Comparison of ENCODE assay signal across 1 cellular context in the genomic region with DNA sequence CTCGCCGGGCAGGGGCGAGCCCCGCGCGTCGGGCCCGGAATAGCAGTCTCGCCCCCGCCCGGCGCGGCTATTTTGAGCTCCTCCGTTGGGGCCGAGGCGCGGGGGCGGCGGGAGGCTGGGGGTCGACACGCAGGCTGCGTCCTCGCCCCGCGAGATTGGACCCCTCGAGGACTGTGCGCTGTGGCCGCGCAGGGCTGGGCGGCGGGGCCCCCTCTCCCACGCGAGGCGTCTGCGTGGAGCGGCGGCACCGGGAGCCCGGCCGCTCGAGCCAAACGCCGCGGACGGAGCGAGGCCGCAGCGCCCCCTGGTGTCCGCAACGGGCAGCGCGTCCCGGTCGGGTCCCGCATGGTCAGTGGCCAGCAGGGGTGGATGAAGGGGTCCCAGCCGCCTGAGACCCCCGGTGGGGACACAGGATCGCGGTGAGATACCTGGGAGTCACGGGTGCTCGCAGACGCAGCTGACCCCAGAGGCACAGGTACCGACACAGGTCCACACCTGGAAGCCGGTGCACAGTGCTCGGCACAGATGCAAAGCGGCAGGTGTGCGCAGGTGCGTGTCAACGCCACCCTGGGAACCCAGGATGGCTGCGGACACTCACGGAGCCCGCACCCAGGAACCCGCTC.
TF ChIP-seq lines count a peak whose summit lies in the region.

No MANE protein-coding gene starts in this region.

TF ChIP-seq in HepG2, 621 proteins besides CTCF, POLR2A, EP300 and RAD21 (continued from another document and continues in another):
- TF ChIP-seq, protein P1, sequence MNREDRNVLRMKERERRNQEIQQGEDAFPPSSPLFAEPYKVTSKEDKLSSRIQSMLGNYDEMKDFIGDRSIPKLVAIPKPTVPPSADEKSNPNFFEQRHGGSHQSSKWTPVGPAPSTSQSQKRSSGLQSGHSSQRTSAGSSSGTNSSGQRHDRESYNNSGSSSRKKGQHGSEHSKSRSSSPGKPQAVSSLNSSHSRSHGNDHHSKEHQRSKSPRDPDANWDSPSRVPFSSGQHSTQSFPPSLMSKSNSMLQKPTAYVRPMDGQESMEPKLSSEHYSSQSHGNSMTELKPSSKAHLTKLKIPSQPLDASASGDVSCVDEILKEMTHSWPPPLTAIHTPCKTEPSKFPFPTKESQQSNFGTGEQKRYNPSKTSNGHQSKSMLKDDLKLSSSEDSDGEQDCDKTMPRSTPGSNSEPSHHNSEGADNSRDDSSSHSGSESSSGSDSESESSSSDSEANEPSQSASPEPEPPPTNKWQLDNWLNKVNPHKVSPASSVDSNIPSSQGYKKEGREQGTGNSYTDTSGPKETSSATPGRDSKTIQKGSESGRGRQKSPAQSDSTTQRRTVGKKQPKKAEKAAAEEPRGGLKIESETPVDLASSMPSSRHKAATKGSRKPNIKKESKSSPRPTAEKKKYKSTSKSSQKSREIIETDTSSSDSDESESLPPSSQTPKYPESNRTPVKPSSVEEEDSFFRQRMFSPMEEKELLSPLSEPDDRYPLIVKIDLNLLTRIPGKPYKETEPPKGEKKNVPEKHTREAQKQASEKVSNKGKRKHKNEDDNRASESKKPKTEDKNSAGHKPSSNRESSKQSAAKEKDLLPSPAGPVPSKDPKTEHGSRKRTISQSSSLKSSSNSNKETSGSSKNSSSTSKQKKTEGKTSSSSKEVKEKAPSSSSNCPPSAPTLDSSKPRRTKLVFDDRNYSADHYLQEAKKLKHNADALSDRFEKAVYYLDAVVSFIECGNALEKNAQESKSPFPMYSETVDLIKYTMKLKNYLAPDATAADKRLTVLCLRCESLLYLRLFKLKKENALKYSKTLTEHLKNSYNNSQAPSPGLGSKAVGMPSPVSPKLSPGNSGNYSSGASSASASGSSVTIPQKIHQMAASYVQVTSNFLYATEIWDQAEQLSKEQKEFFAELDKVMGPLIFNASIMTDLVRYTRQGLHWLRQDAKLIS (CRISPR knock-in tag; IDR thresholded peaks at IDR 0.05): no peak
- no peak for TF ChIP-seq GZF1 (CRISPR knock-in tag; IDR thresholded peaks at IDR 0.05)
- TF ChIP-seq, protein P2, sequence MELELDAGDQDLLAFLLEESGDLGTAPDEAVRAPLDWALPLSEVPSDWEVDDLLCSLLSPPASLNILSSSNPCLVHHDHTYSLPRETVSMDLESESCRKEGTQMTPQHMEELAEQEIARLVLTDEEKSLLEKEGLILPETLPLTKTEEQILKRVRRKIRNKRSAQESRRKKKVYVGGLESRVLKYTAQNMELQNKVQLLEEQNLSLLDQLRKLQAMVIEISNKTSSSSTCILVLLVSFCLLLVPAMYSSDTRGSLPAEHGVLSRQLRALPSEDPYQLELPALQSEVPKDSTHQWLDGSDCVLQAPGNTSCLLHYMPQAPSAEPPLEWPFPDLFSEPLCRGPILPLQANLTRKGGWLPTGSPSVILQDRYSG (CRISPR knock-in tag; IDR thresholded peaks at IDR 0.05): 0 out of 2 replicates have a peak, but pooled peaks have one; percentile 59
- TF ChIP-seq ZNF138 (CRISPR knock-in tag; IDR thresholded peaks at IDR 0.05; ENCODE audit: low read depth): no peak; the same call in 1 of the 2 replicates
- TF ChIP-seq ZNF496 (CRISPR knock-in tag; IDR thresholded peaks at IDR 0.05; ENCODE audit: insufficient replicate concordance): no peak
- TF ChIP-seq ELF3 (CRISPR knock-in tag; IDR thresholded peaks at IDR 0.05): 0 out of 2 replicates have a peak, but pooled peaks have one; percentile 40
- peak; percentile 99 for TF ChIP-seq ZBTB7A (CRISPR knock-in tag; IDR thresholded peaks at IDR 0.05)
- no peak for TF ChIP-seq ZNF260 (CRISPR knock-in tag; IDR thresholded peaks at IDR 0.05; ENCODE audit: borderline replicate concordance, low read depth)
- TF ChIP-seq ZNF577 (CRISPR knock-in tag; IDR thresholded peaks at IDR 0.05; ENCODE audit: borderline replicate concordance, low read depth): no peak
- peak; percentile 54; the same call in 1 of the 2 replicates for TF ChIP-seq ZNF329 (CRISPR knock-in tag; IDR thresholded peaks at IDR 0.05; ENCODE audit: low read depth)
- no peak for TF ChIP-seq ZNF704 (CRISPR knock-in tag; IDR thresholded peaks at IDR 0.05; ENCODE audit: borderline replicate concordance)
- TF ChIP-seq PAXIP1 (CRISPR knock-in tag; conservative IDR thresholded peaks at IDR 0.05): no peak; the same call in 1 of the 2 replicates
- no peak for TF ChIP-seq ZNF17 (CRISPR knock-in tag; IDR thresholded peaks at IDR 0.05)
- peak; percentile 13; the same call in 1 of the 2 replicates for TF ChIP-seq ZFP62 (CRISPR knock-in tag; IDR thresholded peaks at IDR 0.05)
- no peak for TF ChIP-seq TCF12 (IDR thresholded peaks at IDR 0.05)
- TF ChIP-seq TCF12 (CRISPR knock-in tag; IDR thresholded peaks at IDR 0.05): peak; percentile 62; the same call in 1 of the 2 replicates
- TF ChIP-seq ZNF318 (CRISPR knock-in tag; IDR thresholded peaks at IDR 0.05): 0 out of 2 replicates have a peak, but pooled peaks have one; percentile 21
- TF ChIP-seq TBL1XR1 (IDR thresholded peaks at IDR 0.05; ENCODE audit: borderline replicate concordance, low read length, partially characterized antibody): no peak
- TF ChIP-seq IKZF1 (IDR thresholded peaks at IDR 0.05): no peak
- 0 out of 2 replicates have a peak, but pooled peaks have one; percentile 13 for TF ChIP-seq SAFB2 (CRISPR knock-in tag; IDR thresholded peaks at IDR 0.05; ENCODE audit: borderline replicate concordance, low read depth)
- TF ChIP-seq NR2F1 (CRISPR knock-in tag; IDR thresholded peaks at IDR 0.05): no peak
- TF ChIP-seq SP2 (CRISPR knock-in tag; IDR thresholded peaks at IDR 0.05): no peak
- TF ChIP-seq, protein P3, sequence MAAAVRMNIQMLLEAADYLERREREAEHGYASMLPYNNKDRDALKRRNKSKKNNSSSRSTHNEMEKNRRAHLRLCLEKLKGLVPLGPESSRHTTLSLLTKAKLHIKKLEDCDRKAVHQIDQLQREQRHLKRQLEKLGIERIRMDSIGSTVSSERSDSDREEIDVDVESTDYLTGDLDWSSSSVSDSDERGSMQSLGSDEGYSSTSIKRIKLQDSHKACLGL (CRISPR knock-in tag; IDR thresholded peaks at IDR 0.05): 0 out of 2 replicates have a peak, but pooled peaks have one; percentile 38
- TF ChIP-seq ZNF292 (CRISPR knock-in tag; IDR thresholded peaks at IDR 0.05; ENCODE audit: borderline replicate concordance, low read depth): no peak
- no peak for TF ChIP-seq ZNF530 (CRISPR knock-in tag; IDR thresholded peaks at IDR 0.05; ENCODE audit: low read depth)
- TF ChIP-seq RXRA (CRISPR knock-in tag; IDR thresholded peaks at IDR 0.05): no peak
- peak; percentile 55 for TF ChIP-seq ZFY (CRISPR knock-in tag; IDR thresholded peaks at IDR 0.05)
